14 cellular contexts compared by ENCODE assay signal in the genomic region with DNA sequence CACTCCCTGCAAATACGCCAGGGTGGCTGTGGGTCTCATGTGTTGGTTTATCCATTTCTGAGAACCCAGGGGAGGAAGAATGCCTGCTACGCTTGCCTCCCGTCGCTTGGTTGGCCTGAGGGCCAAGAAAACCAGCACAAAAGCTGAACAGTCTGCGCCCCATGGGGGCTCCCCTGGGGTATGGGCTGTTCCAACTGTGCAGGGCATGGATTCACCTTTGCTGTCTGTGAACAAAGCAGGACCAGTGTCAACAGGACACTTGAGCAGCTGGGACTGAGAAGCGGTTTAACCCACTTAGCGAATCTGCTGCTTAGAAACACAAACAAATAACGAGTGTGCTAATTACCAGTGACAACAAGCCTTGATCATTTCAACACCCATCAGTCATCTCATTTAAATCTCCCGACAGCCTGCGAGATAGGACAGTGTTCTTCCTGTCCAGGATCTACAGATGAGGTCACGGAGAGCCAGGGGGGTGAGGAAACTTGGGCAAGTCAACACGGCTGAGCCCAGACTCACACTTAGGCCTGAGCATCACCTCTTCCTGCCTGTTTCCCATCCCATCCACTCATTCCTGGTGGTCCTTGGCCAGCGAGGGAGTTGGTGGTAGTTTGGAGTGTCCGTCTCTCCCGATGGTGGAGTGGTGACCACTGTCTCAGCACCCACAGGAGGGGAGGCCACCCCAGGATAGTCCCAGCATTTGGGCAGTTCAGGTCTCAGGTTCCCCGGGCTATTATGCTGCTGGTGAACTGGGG.
A peak's percentile ranks its signal among the peaks of the same experiment; 100 is the strongest.
DNase-seq lines count a peak whose midpoint lies in the region; ATAC-seq and TF ChIP-seq lines count a peak whose summit lies in the region.
"Had no signal": no experiment of that assay in that cellular context is flagged by ENCODE, and none has a peak within 500 bp of the region (broad histone marks: within the 10 kb centered on the region; RNA-seq: fewer than 3 reads in every experiment).

No MANE protein-coding gene starts in this region.

- ATAC-seq in heart left ventricle, result peak in 3 of 4 donors; percentile 18 to 45 (median 43)
- ATAC-seq: A549 had no signal

- peaks cover 55% of the 10 kb centered on the region for H3K4me1 Mint-ChIP-seq in type B pancreatic cell (ENCODE audit: unreplicated experiment)

- H3K4me3 ChIP-seq in heart left ventricle (no peak overlapping the region), foreskin fibroblast (ENCODE audit: low read depth in 1 of 2, low read length in 2 of 2) (no peak overlapping the region), tibial nerve (no peak overlapping the region)
- H3K4me3 ChIP-seq: A549 had no signal

- H3K4me3 Mint-ChIP-seq in type B pancreatic cell, result no peak overlapping the region

- 47 to 58% (median 54%) methylated on average over 13 to 16 of the region's 16 CpGs for WGBS in heart left ventricle, 4 donors
- WGBS in tibial nerve, 2 donors, result 67 to 70% methylated on average over 15 to 16 of the region's 16 CpGs

- TF ChIP-seq CTCF in heart left ventricle (IDR thresholded peaks at IDR 0.05) (no peak), type B pancreatic cell (conservative IDR thresholded peaks at IDR 0.05) (no peak), foreskin fibroblast (IDR thresholded peaks at IDR 0.05; ENCODE audit: low read depth, low read length) (no peak), tibial nerve (IDR thresholded peaks at IDR 0.05) (no peak)

- H3K27ac ChIP-seq in heart left ventricle, result peak overlapping the region in 10 of 12 donors; percentile 19 to 90 (median 62)
- H3K27ac ChIP-seq in tibial nerve, result peak overlapping the region in 2 of 4 donors; percentile 46 to 82
- H3K27ac ChIP-seq: A549, RWPE1 had no signal

- H3K36me3 Mint-ChIP-seq in type B pancreatic cell, result no peaks in the 10 kb centered on the region

- no peaks in the 10 kb centered on the region for H3K9me3 Mint-ChIP-seq in type B pancreatic cell

- intact Hi-C loops in heart left ventricle (cut with DNase I), result loop anchor here in 1 of 10 donors (2.0 kb wide), 1 partner anchor 45 kb away; no protein-coding TSS in a partner anchor

- H3K27me3 ChIP-seq in heart left ventricle (no peaks in the 10 kb centered on the region), tibial nerve (no peaks in the 10 kb centered on the region)

- H3K9me3 ChIP-seq in heart left ventricle, result no peaks in the 10 kb centered on the region
- H3K9me3 ChIP-seq in tibial nerve, result no peaks in the 10 kb centered on the region
- H3K9me3 ChIP-seq: A549 had no signal

- no peaks in the 10 kb centered on the region for H3K36me3 ChIP-seq in heart left ventricle
- H3K36me3 ChIP-seq in tibial nerve, result no peaks in the 10 kb centered on the region

- no peaks in the 10 kb centered on the region for H3K27me3 Mint-ChIP-seq in type B pancreatic cell

- TF ChIP-seq EP300 in tibial nerve (IDR thresholded peaks at IDR 0.05), result no peak

- no peak for TF ChIP-seq POLR2A in heart left ventricle (IDR thresholded peaks at IDR 0.05)
- TF ChIP-seq POLR2A in tibial nerve (IDR thresholded peaks at IDR 0.05), result no peak

- H3K27ac Mint-ChIP-seq in type B pancreatic cell, result peak overlapping the region; percentile 14

- peak; percentile 6 to 15 for DNase-seq in NCI-H526 (lab: John Stamatoyannopoulos, UW)
- no peak for DNase-seq in NCI-H526 treated with DMSO at 0.1 percent for 48 hours (lab: John Stamatoyannopoulos, UW)
- peak; percentile 71 for DNase-seq in NCI-H82 treated with DMSO at 0.1 percent for 48 hours (lab: John Stamatoyannopoulos, UW; ENCODE audit: unreplicated experiment)
- DNase-seq in heart left ventricle, result peak in 1 of 5 donors; percentile 58
- DNase-seq in type B pancreatic cell (ENCODE audit: extremely low spot score, unreplicated experiment), result no peak
- DNase-seq in GDM1 (lab: John Stamatoyannopoulos, UW), result no peak
- DNase-seq in foreskin fibroblast, result no peak
- no peak for DNase-seq in tibial nerve (ENCODE audit: low spot score in 2 of 2)
- DNase-seq: DND-41; effector CD8-positive, alpha-beta T cell; hypothalamus; midbrain had no signal

- H3K4me1 ChIP-seq in heart left ventricle (peaks cover 5 to 69% (median 55%) of the 10 kb centered on the region in 12 donors), tibial nerve (peaks cover 0 to 78% (median 36%) of the 10 kb centered on the region in 4 donors)

Comparison
In these comparisons a context has a peak if more than half of its experiments do, and no peak if none do; other contexts are left out.
1. DNase-seq: peak in NCI-H526 (2 of 2) and NCI-H82 treated with DMSO at 0.1 percent for 48 hours (single experiment); none in NCI-H526 treated with DMSO at 0.1 percent for 48 hours (single experiment), type B pancreatic cell (single experiment), GDM1 (single experiment), foreskin fibroblast (0 of 2) and tibial nerve (0 of 2).